Comparison of ENCODE assay signal across 19 cellular contexts in genomic region chr7:71325151-71325550, GRCh38.
DNase-seq lines count a peak whose midpoint lies in the region; ATAC-seq and TF ChIP-seq lines count a peak whose summit lies in the region.
"Had no signal": no experiment of that assay in that cellular context is flagged by ENCODE, and none has a peak within 500 bp of the region (broad histone marks: within the 10 kb centered on the region; RNA-seq: fewer than 3 reads in every experiment).

No MANE protein-coding gene starts in this region.

- H3K27ac ChIP-seq in HUES48 (ENCODE audit: low read depth, low read length): peak overlapping the region; percentile 13
- H3K27ac ChIP-seq: C4-2B, PC-9, RWPE1 had no signal

- no peak overlapping the region for H3K9ac ChIP-seq in HUES48 (ENCODE audit: low read depth, low read length)
- H3K9ac ChIP-seq: SK-N-SH had no signal

- CTCF ChIA-PET in Caco-2 (lab: Charles Lee): no interaction called here

- no peak overlapping the region for H3K27ac Mint-ChIP-seq in Caco-2 (ENCODE audit: unreplicated experiment)

- no peak overlapping the region for H3K4me3 ChIP-seq in HUES48 (ENCODE audit: low read depth, low read length)
- no peak overlapping the region for H3K4me3 ChIP-seq in Caco-2 (ENCODE audit: low read depth, low read length)
- H3K4me3 ChIP-seq: PC-9 had no signal

- intact Hi-C loops in Caco-2 (cut with micrococcal nuclease; ENCODE audit: unreplicated experiment): no loop called here

- no peak for TF ChIP-seq CTCF in Caco-2 (IDR thresholded peaks at IDR 0.05; ENCODE audit: insufficient read depth in 1 of 2, low read depth in 1 of 2, low read length in 1 of 2, severe bottlenecking in 1 of 2, unreplicated experiment in 1 of 2)

- H3K27me3 ChIP-seq in HUES48 (ENCODE audit: control insufficient read depth, insufficient read depth, low read length) (no peaks in the 10 kb centered on the region), Caco-2 (replicated peaks; ENCODE audit: control insufficient read depth, insufficient read depth, low read length) (no peaks in the 10 kb centered on the region)

- no TSS peak for BruUV-seq in Caco-2 (replicated peaks; lab: Mats Ljungman, UMichigan)

- H3K27me3 Mint-ChIP-seq in Caco-2 (ENCODE audit: insufficient read depth, unreplicated experiment): no peaks in the 10 kb centered on the region

- no peaks in the 10 kb centered on the region for H3K9me3 Mint-ChIP-seq in Caco-2 (ENCODE audit: unreplicated experiment)

- H3K36me3 ChIP-seq in HUES48 (ENCODE audit: control insufficient read depth, insufficient read depth, low read length) (no peaks in the 10 kb centered on the region), Caco-2 (ENCODE audit: control insufficient read depth, insufficient read depth, low read length) (no peaks in the 10 kb centered on the region)

- H3K4me1 ChIP-seq in HUES48 (ENCODE audit: control insufficient read depth, insufficient read depth, low read length) (peaks cover 24% of the 10 kb centered on the region), Caco-2 (no peaks in the 10 kb centered on the region)

- H3K4me1 Mint-ChIP-seq in Caco-2 (ENCODE audit: low read depth, unreplicated experiment): no peaks in the 10 kb centered on the region

- DNase-seq in ELF-1 (ENCODE audit: low read depth, low spot score) (peak; percentile 23), ecto neural progenitor cell (ENCODE audit: low spot score) (peak; percentile 57), islet precursor cell (peak; percentile 56), Caco-2 (no peak), Ammon's horn (ENCODE audit: low spot score) (no peak)
- DNase-seq: AML-193, DMS79 treated with DMSO at 0.1 percent for 48 hours, KG1, NCI-H1092, NCI-H1436, NCI-H187 treated with DMSO at 0.1 percent for 48 hours, NCI-H69, PC-9, SHP77 treated with DMSO at 0.1 percent for 48 hours, SK-N-SH had no signal

- H3K36me3 Mint-ChIP-seq in Caco-2 (ENCODE audit: insufficient read depth, unreplicated experiment): no peaks in the 10 kb centered on the region

- ATAC-seq in HG03460 (IDR thresholded peaks at IDR 0.05; ENCODE audit: unreplicated experiment): no peak

- H3K9me3 ChIP-seq in HUES48 (ENCODE audit: control insufficient read depth, insufficient read depth, low read length) (no peaks in the 10 kb centered on the region), Caco-2 (no peaks in the 10 kb centered on the region; the same call in 1 of the 2 replicates)

- no peak overlapping the region for H3K4me3 Mint-ChIP-seq in Caco-2 (ENCODE audit: unreplicated experiment)

- POLR2A ChIA-PET in Caco-2 (lab: Charles Lee): no interaction called here

Comparison
In these comparisons a context has a peak if more than half of its experiments do, and no peak if none do; other contexts are left out.
1. DNase-seq: peak in ELF-1 (single experiment), ecto neural progenitor cell (single experiment) and islet precursor cell (single experiment); none in Caco-2 (0 of 2) and Ammon's horn (single experiment).